In genomic region chr16:1019234-1019933, GRCh38 we compare ENCODE assay signal across 9 cellular contexts.
A peak's percentile ranks its signal among the peaks of the same experiment; 100 is the strongest.
DNase-seq lines count a peak whose midpoint lies in the region; ATAC-seq and TF ChIP-seq lines count a peak whose summit lies in the region.
"Had no signal": no experiment of that assay in that cellular context is flagged by ENCODE, and none has a peak within 500 bp of the region (broad histone marks: within the 10 kb centered on the region; RNA-seq: fewer than 3 reads in every experiment).

No MANE protein-coding gene starts in this region.

- in situ Hi-C loops in astrocyte of the spinal cord (cut with HindIII; ENCODE audit: low sequenced_read_pairs) = no loop called here

- ATAC-seq in GM19023 (IDR thresholded peaks at IDR 0.05; ENCODE audit: unreplicated experiment) (no peak), HG02938 (IDR thresholded peaks at IDR 0.05; ENCODE audit: unreplicated experiment) (no peak)
- no peak for ATAC-seq in stimulated activated naive CD8-positive, alpha-beta T cell treated with anti-CD3 and anti-CD28 coated beads, Interleukin-15, Interleukin-2, amounts not matched to agents 100 U/mL and 50 U/mL, for 24 hours

- H3K4me3 ChIP-seq in astrocyte of the spinal cord (ENCODE audit: low read depth, low read length) = no peak overlapping the region
- H3K4me3 ChIP-seq: lung had no signal

- DNase-seq in HCEC 1CT (peak; percentile 17), astrocyte of the spinal cord (ENCODE audit: low read depth, low spot score) (peak; percentile 29), hippocampal formation (lab: John Stamatoyannopoulos, UW) (peak; percentile 78 to 83), stromal cell of bone marrow (ENCODE audit: low read depth) (peak; percentile 21), NOMO-1 treated with dmso at 0.1 percent for 144 hours (lab: John Stamatoyannopoulos, UW; ENCODE audit: unreplicated experiment) (no peak)
- no peak for DNase-seq in stimulated activated naive CD8-positive, alpha-beta T cell treated with anti-CD3 and anti-CD28 coated beads, Interleukin-15, Interleukin-2, amounts not matched to agents 100 U/mL and 50 U/mL, for 24 hours

- TF ChIP-seq CTCF in astrocyte of the spinal cord (IDR thresholded peaks at IDR 0.05; ENCODE audit: low read depth, low read length) = no peak

Comparison
In these comparisons a context has a peak if more than half of its experiments do, and no peak if none do; other contexts are left out.
1. DNase-seq: peak in HCEC 1CT (single experiment), astrocyte of the spinal cord (single experiment), hippocampal formation (2 of 2) and stromal cell of bone marrow (single experiment); none in NOMO-1 treated with dmso at 0.1 percent for 144 hours (single experiment) and stimulated activated naive CD8-positive, alpha-beta T cell treated with anti-CD3 and anti-CD28 coated beads, Interleukin-15, Interleukin-2, amounts not matched to agents 100 U/mL and 50 U/mL, for 24 hours (single experiment).